10 cellular contexts compared by ENCODE assay signal in the genomic region with DNA sequence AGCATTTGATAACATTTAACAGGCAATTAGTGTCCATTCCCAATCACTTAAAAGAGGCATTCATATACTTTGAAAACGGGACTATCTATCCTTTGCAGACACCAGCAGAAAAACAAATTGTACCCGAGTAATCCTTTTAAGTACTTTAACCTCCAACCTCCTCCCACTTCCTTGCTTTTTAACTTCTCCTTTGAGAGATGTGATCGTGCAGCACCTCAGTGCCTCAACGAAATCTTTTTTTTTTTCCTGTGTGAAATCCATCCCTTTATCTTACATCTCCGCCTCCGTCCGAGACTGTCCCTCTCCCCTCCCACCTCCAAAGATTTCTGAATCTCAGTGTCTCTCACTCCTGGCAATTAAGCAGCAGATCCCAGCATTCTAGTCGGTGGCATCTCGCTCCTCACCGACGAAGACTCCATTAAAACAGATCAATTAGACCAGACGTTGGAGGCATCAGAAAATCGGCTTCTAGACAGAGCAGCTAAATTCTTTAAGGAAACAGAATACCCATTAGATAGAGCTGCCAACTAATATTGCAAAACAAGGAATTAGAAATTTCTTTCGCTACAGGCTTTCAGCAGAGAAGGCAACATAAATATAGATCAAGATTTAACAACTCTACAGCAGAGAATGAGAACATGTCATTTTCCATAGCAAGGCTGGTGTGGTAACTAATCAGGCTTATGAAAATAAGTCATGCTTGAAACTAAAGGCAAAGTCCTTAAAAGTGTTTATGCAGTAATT. TPM values are rescaled to one million over a fixed set of nuclear protein-coding genes. Genes with fewer than 3 reads are reported as not detected.
DNase-seq lines count a peak whose midpoint lies in the region; ATAC-seq and TF ChIP-seq lines count a peak whose summit lies in the region.
"Had no signal": no experiment of that assay in that cellular context is flagged by ENCODE, and none has a peak within 500 bp of the region (broad histone marks: within the 10 kb centered on the region; RNA-seq: fewer than 3 reads in every experiment).

No MANE protein-coding gene starts in this region.

- CTCF ChIA-PET in A673 (lab: Charles Lee) = no interaction called here

- no peak overlapping the region for H2AK5ac ChIP-seq in mesendoderm (ENCODE audit: low read length)

- H3K9me3 ChIP-seq in A673 (ENCODE audit: low read depth, low read length, poor library complexity, severe bottlenecking) (no peaks in the 10 kb centered on the region), adipocyte (ENCODE audit: control insufficient read depth, low read length) (no peaks in the 10 kb centered on the region), tibial artery (no peaks in the 10 kb centered on the region)

- DNase-seq in A673 (ENCODE audit: low spot score) = peak; percentile 40
- peak; percentile 9 for DNase-seq in H7
- DNase-seq in adipocyte (ENCODE audit: low read depth) = peak; percentile 25
- DNase-seq in mesendoderm = peak; percentile 29
- no peak for DNase-seq in tibial artery
- no peak for DNase-seq in Right ventricle myocardium inferior (ENCODE audit: missing footprints)
- DNase-seq in activated CD8-positive, alpha-beta memory T cell treated with anti-CD3 and anti-CD28 coated beads, Interleukin-2, amount 50 U/mL, for 4 hours = no peak
- DNase-seq: T1000 had no signal

- POLR2A ChIA-PET in A673 (lab: Charles Lee; ENCODE audit: low non-redundant PET) = no interaction called here

- no CpG with 5 or more reads among the region's 14 CpGs for WGBS in mesendoderm (ENCODE audit: extremely low coverage, insufficient coverage, low lambda C conversion rate)

- H4K5ac ChIP-seq in mesendoderm (ENCODE audit: low read length) = no peak overlapping the region

- H3K36me3 ChIP-seq in A673 (ENCODE audit: insufficient read depth, low read length, poor library complexity, severe bottlenecking) (no peaks in the 10 kb centered on the region), H7 (replicated peaks; ENCODE audit: control insufficient read depth, insufficient read depth, low read length) (no peaks in the 10 kb centered on the region), adipocyte (ENCODE audit: control insufficient read depth, insufficient read depth, low read length, severe bottlenecking) (no peaks in the 10 kb centered on the region), mesendoderm (ENCODE audit: control insufficient read depth, insufficient read depth, low read length) (no peaks in the 10 kb centered on the region), tibial artery (no peaks in the 10 kb centered on the region)

- peak overlapping the region; percentile 85 for H3K4me3 ChIP-seq in A673 (ENCODE audit: low read depth, low read length, poor library complexity, severe bottlenecking)
- no peak overlapping the region; the same call in 1 of the 2 replicates for H3K4me3 ChIP-seq in H7 (ENCODE audit: insufficient read depth, low read depth, low read length)
- peak overlapping the region; percentile 85 for H3K4me3 ChIP-seq in adipocyte (ENCODE audit: low read length)
- H3K4me3 ChIP-seq in mesendoderm (ENCODE audit: low read length) = no peak overlapping the region
- peak overlapping the region in 1 of 2 donors; percentile 58 for H3K4me3 ChIP-seq in tibial artery

- TF ChIP-seq CTCF in A673 (conservative IDR thresholded peaks at IDR 0.05; ENCODE audit: low read depth, low read length) = no peak
- no peak for TF ChIP-seq CTCF in tibial artery (IDR thresholded peaks at IDR 0.05)

- H3K79me1 ChIP-seq in mesendoderm (ENCODE audit: low read length) = no peaks in the 10 kb centered on the region

- intact Hi-C loops in A673 (cut with micrococcal nuclease; ENCODE audit: unreplicated experiment) (loop anchor here (10.0 kb wide), 3 partner anchors 358 to 1388 kb away; no protein-coding TSS in a partner anchor), tibial artery (cut with DNase I; ENCODE audit: low total_unique reads) (no loop called here), Right ventricle myocardium inferior (cut with DNase I) (no loop called here)

- peak overlapping the region; percentile 33 for H3K9ac ChIP-seq in adipocyte (ENCODE audit: low read length)
- H3K9ac ChIP-seq in mesendoderm (ENCODE audit: low read length) = no peak overlapping the region

- H3K27me3 ChIP-seq in A673 (replicated peaks; ENCODE audit: insufficient read depth, low read depth, low read length, poor library complexity) = no peaks in the 10 kb centered on the region
- H3K27me3 ChIP-seq in H7 (ENCODE audit: control insufficient read depth, insufficient read depth, low read length) = peaks cover 63% of the 10 kb centered on the region
- peaks cover 30% of the 10 kb centered on the region for H3K27me3 ChIP-seq in adipocyte (replicated peaks; ENCODE audit: control insufficient read depth, insufficient read depth, low read length)
- H3K27me3 ChIP-seq in mesendoderm (ENCODE audit: insufficient read depth, low read length, poor library complexity) = peaks cover 21% of the 10 kb centered on the region
- H3K27me3 ChIP-seq in tibial artery = peaks cover 9 to 64% of the 10 kb centered on the region in 2 donors

- no peaks in the 10 kb centered on the region for H3K79me2 ChIP-seq in mesendoderm (ENCODE audit: control insufficient read depth, insufficient read depth, low read length)

- no peak overlapping the region for H3K23ac ChIP-seq in mesendoderm (ENCODE audit: low read length)

- BruUV-seq in A673 (replicated peaks; lab: Mats Ljungman, UMichigan) = no TSS peak

- H3K4me2 ChIP-seq in mesendoderm (ENCODE audit: low read length) = no peak overlapping the region

- H3K56ac ChIP-seq in mesendoderm (ENCODE audit: low read length) = no peak overlapping the region

- H2BK15ac ChIP-seq in mesendoderm (replicated peaks; ENCODE audit: low read depth) = no peak overlapping the region

- ATAC-seq in HG03139 (IDR thresholded peaks at IDR 0.05; ENCODE audit: unreplicated experiment) (no peak), Right ventricle myocardium inferior (no peak)

- H2BK120ac ChIP-seq in mesendoderm (ENCODE audit: low read depth, low read length) = no peak overlapping the region

- peaks cover 5% of the 10 kb centered on the region for H3K4me1 ChIP-seq in A673 (ENCODE audit: insufficient read depth, low read length, poor library complexity, severe bottlenecking)
- H3K4me1 ChIP-seq in adipocyte (ENCODE audit: control insufficient read depth, insufficient read depth, low read length) = peaks cover 34% of the 10 kb centered on the region
- H3K4me1 ChIP-seq in mesendoderm (ENCODE audit: control insufficient read depth, low read depth, low read length) = no peaks in the 10 kb centered on the region
- peaks cover 4 to 32% (median 27%) of the 10 kb centered on the region in 4 donors for H3K4me1 ChIP-seq in tibial artery
- H3K4me1 ChIP-seq: foreskin keratinocyte had no signal

- no peak overlapping the region for H4K8ac ChIP-seq in mesendoderm (ENCODE audit: low read depth, low read length)

- H3K4ac ChIP-seq in mesendoderm (ENCODE audit: low read depth, low read length) = no peak overlapping the region

- no peak overlapping the region for H3K18ac ChIP-seq in mesendoderm (ENCODE audit: low read length)

- H2BK5ac ChIP-seq in mesendoderm (ENCODE audit: low read length) = no peak overlapping the region

- H3K27ac ChIP-seq in A673 (ENCODE audit: low read depth, low read length, poor library complexity, severe bottlenecking) (no peak overlapping the region), mesendoderm (ENCODE audit: low read depth, low read length) (no peak overlapping the region), tibial artery (no peak overlapping the region)
- H3K27ac ChIP-seq: foreskin keratinocyte had no signal

RNA-seq across cellular contexts. Expression of gene TMEFF2, which starts 1.9 kb away (rescaled TPM):
- total RNA-seq in A673 (2021) (6.0 and 7.0 TPM in 2 replicates), Right ventricle myocardium inferior (0.11 TPM)
- 0.17 and 0.26 TPM in 2 replicates for total RNA-seq in H7 (2014; rRNA removed; shearing (Covaris generic))
- polyA plus RNA-seq in mesendoderm (2013, experiment 1 of 2) = 0.11 TPM
- 0.18 TPM for polyA plus RNA-seq in mesendoderm (2013, experiment 2 of 2)
- total RNA-seq: foreskin keratinocyte had no signal
- polyA plus RNA-seq: foreskin keratinocyte had no signal

Comparison
In these comparisons a context has a peak if more than half of its experiments do, and no peak if none do; other contexts are left out.
1. DNase-seq: peak in A673 (single experiment), H7 (single experiment), adipocyte (single experiment) and mesendoderm (single experiment); none in tibial artery (0 of 2), Right ventricle myocardium inferior (single experiment) and activated CD8-positive, alpha-beta memory T cell treated with anti-CD3 and anti-CD28 coated beads, Interleukin-2, amount 50 U/mL, for 4 hours (single experiment).
2. H3K4me3 ChIP-seq: peak in A673 (single experiment) and adipocyte (single experiment); none in H7 (single experiment) and mesendoderm (single experiment).